19 cellular contexts compared by ENCODE assay signal in genomic region chr17:27485125-27485524, GRCh38. TPM values are rescaled to one million over a fixed set of nuclear protein-coding genes. Genes with fewer than 3 reads are reported as not detected.
DNase-seq lines count a peak whose midpoint lies in the region; ATAC-seq and TF ChIP-seq lines count a peak whose summit lies in the region.
"Had no signal": no experiment of that assay in that cellular context is flagged by ENCODE, and none has a peak within 500 bp of the region (broad histone marks: within the 10 kb centered on the region; RNA-seq: fewer than 3 reads in every experiment).

No MANE protein-coding gene starts in this region.

- no peaks in the 10 kb centered on the region for H3K27me3 ChIP-seq in right cardiac atrium (ENCODE audit: control insufficient read depth, insufficient read depth)
- H3K27me3 ChIP-seq in foreskin keratinocyte, result no peaks in the 10 kb centered on the region

- H3K4me1 Mint-ChIP-seq in osteocyte (ENCODE audit: unreplicated experiment), result peaks cover 55% of the 10 kb centered on the region

- ATAC-seq in right cardiac atrium (peak; percentile 19 to 59), Right ventricle myocardium superior (ENCODE audit: poor library complexity) (no peak), esophagus mucosa (peak; percentile 48), HG02588 (IDR thresholded peaks at IDR 0.05; ENCODE audit: unreplicated experiment) (no peak), foreskin keratinocyte (no peak)
- ATAC-seq: K562, Panc1, Right ventricle myocardium inferior, SK-N-SH treated with all-trans-retinoic acid at 6 μM for 48 hours had no signal

- peak overlapping the region; percentile 57 for H3K27ac Mint-ChIP-seq in osteocyte (ENCODE audit: unreplicated experiment)

- intact Hi-C loops in right cardiac atrium (cut with DNase I), result no loop called here
- intact Hi-C loops in Right ventricle myocardium superior (cut with DNase I), result no loop called here

- no peaks in the 10 kb centered on the region for H3K9me3 ChIP-seq in right cardiac atrium (ENCODE audit: control insufficient read depth, low read length)

- H3K27ac ChIP-seq in right cardiac atrium (ENCODE audit: low read length), result no peak overlapping the region
- no peak overlapping the region for H3K27ac ChIP-seq in foreskin keratinocyte
- H3K27ac ChIP-seq: GM23248 had no signal

- no peak overlapping the region for H3K4me3 Mint-ChIP-seq in osteocyte (ENCODE audit: unreplicated experiment)

- no peaks in the 10 kb centered on the region for H3K27me3 Mint-ChIP-seq in osteocyte (ENCODE audit: unreplicated experiment)

- peaks cover 2% of the 10 kb centered on the region for H3K36me3 Mint-ChIP-seq in osteocyte (ENCODE audit: unreplicated experiment)

- H3K4me3 ChIP-seq in right cardiac atrium (ENCODE audit: low read length), result no peak overlapping the region
- H3K4me3 ChIP-seq: GM23248, K562 had no signal

- 66% methylated on average over 2 of the region's 2 CpGs for WGBS in right cardiac atrium

- DNase-seq in right cardiac atrium (peak in 2 of 3 donors; percentile 43 to 69), Right ventricle myocardium superior (no peak), osteocyte (ENCODE audit: extremely low spot score, unreplicated experiment) (no peak), NOMO-1 treated with dmso at 0.1 percent for 144 hours (lab: John Stamatoyannopoulos, UW; ENCODE audit: unreplicated experiment) (no peak), foreskin keratinocyte (no peak)
- no peak for DNase-seq in effector CD4-positive, alpha-beta T cell
- DNase-seq: 8988T, C1 segment of cervical spinal cord, GDM1, GM23248, NCI-H1048, NCI-H1436 treated with DMSO at 0.1 percent for 48 hours, NCI-H2029 treated with DMSO at 0.1 percent for 48 hours had no signal

- no peaks in the 10 kb centered on the region for H3K9me3 Mint-ChIP-seq in osteocyte (ENCODE audit: unreplicated experiment)

- peaks cover 11% of the 10 kb centered on the region for H3K4me1 ChIP-seq in right cardiac atrium (ENCODE audit: control insufficient read depth, insufficient read depth, low read length)
- H3K4me1 ChIP-seq in foreskin keratinocyte, result no peaks in the 10 kb centered on the region

- TF ChIP-seq CTCF in osteocyte (IDR thresholded peaks at IDR 0.05), result no peak
- no peak for TF ChIP-seq CTCF in foreskin keratinocyte (conservative IDR thresholded peaks at IDR 0.05)

RNA-seq across cellular contexts. Expression of gene KSR1, which starts 28.9 kb away (rescaled TPM):
- total RNA-seq in right cardiac atrium (10 to 100 TPM; 13.1 to 22.7 (median 14.1) TPM), Right ventricle myocardium superior (8.3 TPM), esophagus mucosa (31.0 TPM), osteocyte (56.0 and 63.4 TPM in 2 replicates), foreskin keratinocyte (1.3 and 2.2 TPM in 2 replicates)
- polyA plus RNA-seq in right cardiac atrium (8.7 TPM), foreskin keratinocyte (0.65 and 0.75 TPM in 2 replicates)

Comparison
In these comparisons a context has a peak if more than half of its experiments do, and no peak if none do; other contexts are left out.
1. ATAC-seq: peak in right cardiac atrium (2 of 2) and esophagus mucosa (single experiment); none in Right ventricle myocardium superior (single experiment), HG02588 (single experiment) and foreskin keratinocyte (single experiment).
2. DNase-seq: peak in right cardiac atrium (2 of 3); none in Right ventricle myocardium superior (single experiment), osteocyte (single experiment), NOMO-1 treated with dmso at 0.1 percent for 144 hours (single experiment), effector CD4-positive, alpha-beta T cell (single experiment) and foreskin keratinocyte (0 of 2).